8 cellular contexts compared by ENCODE assay signal in the genomic region with DNA sequence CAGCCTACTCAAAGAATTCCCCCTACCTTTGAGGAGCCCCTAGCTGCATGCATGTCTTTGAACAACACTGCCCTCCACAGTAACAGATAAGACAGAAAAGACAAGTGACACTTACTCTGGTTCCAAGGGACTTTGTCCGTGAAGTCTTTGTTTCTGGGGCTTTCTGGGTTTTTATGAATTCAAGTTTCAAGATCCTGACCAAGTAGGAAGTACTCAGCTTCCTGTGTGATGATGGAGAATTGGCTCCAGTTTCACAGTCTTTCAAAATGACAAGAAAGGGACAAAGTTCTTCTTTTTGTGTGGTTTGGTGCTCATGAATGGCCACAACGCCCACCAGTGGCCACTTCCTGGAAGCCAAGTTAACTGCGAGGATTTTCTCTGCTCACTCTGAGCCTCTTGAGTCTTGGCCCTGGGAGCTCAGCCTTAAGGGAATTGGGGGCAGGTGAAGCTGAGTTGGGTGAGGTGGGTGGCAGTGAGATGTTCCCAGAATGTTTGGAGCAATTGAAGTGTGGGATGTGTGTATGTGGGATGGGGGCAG. TPM values are rescaled to one million over a fixed set of nuclear protein-coding genes. Genes with fewer than 3 reads are reported as not detected.
A peak's percentile ranks its signal among the peaks of the same experiment; 100 is the strongest.
DNase-seq lines count a peak whose midpoint lies in the region; ATAC-seq, FAIRE-seq and TF ChIP-seq lines count a peak whose summit lies in the region.

TSS of gene CCR1 (minus strand) at position 147 of the 538 bp plus-strand sequence. CDS start 4,000 bp downstream, outside the sequence.

- H3K27ac ChIP-seq in MM.1S (ENCODE audit: low read length) = peak within 1 kb of the TSS; percentile 99
- no peak within 1 kb of the TSS for H3K27ac ChIP-seq in right cardiac atrium (ENCODE audit: low read length)
- H3K27ac ChIP-seq in small intestine (ENCODE audit: low read depth in 1 of 2, low read length in 1 of 2) = peak within 1 kb of the TSS in 1 of 2 donors; percentile 74

- CTCF ChIA-PET in activated naive CD4-positive, alpha-beta T cell treated with anti-CD3 and anti-CD28 coated beads, Interleukin-2, amount 10 ng/mL, durations not matched to agents 7 days and 5 days (lab: Charles Lee) = interaction anchor here (0.9 to 7.0 kb wide), 31 partner anchors 10 to 268 kb away, joined by 3 to 94 read pairs (median 4); partner anchors contain the start of genes CCR2, CCR5 and CXCR6

- peaks cover 48% of the 10 kb centered on the region for H3K79me2 ChIP-seq in MM.1S (ENCODE audit: low read length)

- peak within 1 kb of the TSS; percentile 14; the same call in 1 of the 2 replicates for H2AFZ ChIP-seq in MM.1S (ENCODE audit: low read length)

- H3K4me1 ChIP-seq in MM.1S (ENCODE audit: low read length) (peaks cover 70% of the 10 kb centered on the region), right cardiac atrium (ENCODE audit: control insufficient read depth, insufficient read depth, low read length) (no peaks in the 10 kb centered on the region), small intestine (ENCODE audit: control insufficient read depth in 2 of 2, insufficient read depth in 1 of 2, low read depth in 1 of 2, low read length in 1 of 2) (no peaks in the 10 kb centered on the region)

- peak within 1 kb of the TSS; percentile 94 for H3K4me3 ChIP-seq in MM.1S (ENCODE audit: low read length)
- H3K4me3 ChIP-seq in right cardiac atrium (ENCODE audit: low read length) = peak within 1 kb of the TSS; percentile 1
- no peak within 1 kb of the TSS for H3K4me3 ChIP-seq in small intestine (ENCODE audit: low read depth in 1 of 2, low read length in 2 of 2)

- H3K36me3 Mint-ChIP-seq in activated naive CD4-positive, alpha-beta T cell treated with anti-CD3 and anti-CD28 coated beads, Interleukin-2, amount 10 ng/mL, durations not matched to agents 7 days and 5 days = peaks cover 13% of the 10 kb centered on the region

- peak within 1 kb of the TSS; percentile 90 for H3K4me2 ChIP-seq in MM.1S (ENCODE audit: low read depth, low read length)

- H4K20me1 ChIP-seq in MM.1S (ENCODE audit: insufficient read depth, low read length) = no peaks in the 10 kb centered on the region

- WGBS in right cardiac atrium = 15% methylated on average over 3 of the region's 3 CpGs
- WGBS in small intestine, 3 donors = 11 to 15% (median 13%) methylated on average over 3 of the region's 3 CpGs

- H3F3A ChIP-seq in MM.1S (ENCODE audit: insufficient read depth, low read length) = peaks cover 71% of the 10 kb centered on the region

- ATAC-seq in GM21390 (IDR thresholded peaks at IDR 0.05; ENCODE audit: unreplicated experiment) = peak; percentile 68
- ATAC-seq in right cardiac atrium = peak in 1 of 2 donors; percentile 40

- no peaks in the 10 kb centered on the region for H3K9me3 ChIP-seq in MM.1S (replicated peaks; ENCODE audit: insufficient read depth, low read length)
- H3K9me3 ChIP-seq in right cardiac atrium (ENCODE audit: control insufficient read depth, low read length) = no peaks in the 10 kb centered on the region
- no peaks in the 10 kb centered on the region for H3K9me3 ChIP-seq in small intestine (ENCODE audit: control insufficient read depth, low read depth)

- FAIRE-seq in small intestine (lab: Jason Lieb, UNC) = no peak

- intact Hi-C loops in right cardiac atrium (cut with DNase I) = no loop called here

- DNase-seq in COLO829 (ENCODE audit: low spot score) (peak; percentile 51), MM.1S (peak; percentile 95), right cardiac atrium (peak; percentile 58 to 81 (median 71)), small intestine (peak; percentile 52), NCI-H1417 treated with DMSO at 0.1 percent for 48 hours (lab: John Stamatoyannopoulos, UW) (no peak), NCI-H187 treated with DMSO at 0.1 percent for 48 hours (lab: John Stamatoyannopoulos, UW) (no peak)
- peak; percentile 75 for DNase-seq in activated naive CD4-positive, alpha-beta T cell treated with anti-CD3 and anti-CD28 coated beads, Interleukin-2, amount 10 ng/mL, durations not matched to agents 7 days and 5 days

- H3K27me3 Mint-ChIP-seq in activated naive CD4-positive, alpha-beta T cell treated with anti-CD3 and anti-CD28 coated beads, Interleukin-2, amount 10 ng/mL, durations not matched to agents 7 days and 5 days = peaks cover 12% of the 10 kb centered on the region

- peak within 1 kb of the TSS; percentile 51 for H3K4me3 Mint-ChIP-seq in activated naive CD4-positive, alpha-beta T cell treated with anti-CD3 and anti-CD28 coated beads, Interleukin-2, amount 10 ng/mL, durations not matched to agents 7 days and 5 days

- peak; percentile 87 for TF ChIP-seq CTCF in MM.1S (IDR thresholded peaks at IDR 0.05; ENCODE audit: low read length)

- H3K27me3 ChIP-seq in MM.1S (replicated peaks; ENCODE audit: insufficient read depth, low read length) = no peaks in the 10 kb centered on the region
- no peaks in the 10 kb centered on the region for H3K27me3 ChIP-seq in right cardiac atrium (ENCODE audit: control insufficient read depth, insufficient read depth)
- H3K27me3 ChIP-seq in small intestine (ENCODE audit: control insufficient read depth in 2 of 2, insufficient read depth in 2 of 2, low read length in 2 of 2) = no peaks in the 10 kb centered on the region

- no peaks in the 10 kb centered on the region for H3K9me2 ChIP-seq in MM.1S (replicated peaks; ENCODE audit: insufficient read depth, low read length)

- peaks cover 11% of the 10 kb centered on the region for H3K36me3 ChIP-seq in MM.1S (replicated peaks; ENCODE audit: insufficient read depth, low read length)
- H3K36me3 ChIP-seq in small intestine (ENCODE audit: control insufficient read depth in 2 of 2, insufficient read depth in 2 of 2, low read length in 2 of 2) = no peaks in the 10 kb centered on the region

- H3K4me1 Mint-ChIP-seq in activated naive CD4-positive, alpha-beta T cell treated with anti-CD3 and anti-CD28 coated beads, Interleukin-2, amount 10 ng/mL, durations not matched to agents 7 days and 5 days = peaks cover 52% of the 10 kb centered on the region

- peak within 1 kb of the TSS; percentile 99 for H3K9ac ChIP-seq in MM.1S (ENCODE audit: low read length)

- H3K27ac Mint-ChIP-seq in activated naive CD4-positive, alpha-beta T cell treated with anti-CD3 and anti-CD28 coated beads, Interleukin-2, amount 10 ng/mL, durations not matched to agents 7 days and 5 days = peak within 1 kb of the TSS; percentile 81

- H3K9me3 Mint-ChIP-seq in activated naive CD4-positive, alpha-beta T cell treated with anti-CD3 and anti-CD28 coated beads, Interleukin-2, amount 10 ng/mL, durations not matched to agents 7 days and 5 days = no peaks in the 10 kb centered on the region

RNA-seq across cellular contexts. Expression of gene CCR1, which starts in this region (rescaled TPM):
- total RNA-seq in right cardiac atrium = 10 to 100 TPM in 1 of 4 donors, 1 to 10 TPM in 3; 4.2 to 10.7 (median 6.1) TPM
- polyA plus RNA-seq in right cardiac atrium (1.3 TPM), small intestine (1 to 10 TPM in 2 of 3 donors, under 1 TPM in 1; 0.45 to 3.6 (median 1.6) TPM)

Comparison
In these comparisons a context has a peak if more than half of its experiments do, and no peak if none do; other contexts are left out.
1. DNase-seq: peak in COLO829 (single experiment), MM.1S (single experiment), activated naive CD4-positive, alpha-beta T cell treated with anti-CD3 and anti-CD28 coated beads, Interleukin-2, amount 10 ng/mL, durations not matched to agents 7 days and 5 days (single experiment), right cardiac atrium (3 of 3) and small intestine (single experiment); none in NCI-H1417 treated with DMSO at 0.1 percent for 48 hours (single experiment) and NCI-H187 treated with DMSO at 0.1 percent for 48 hours (single experiment).
2. H3K4me3 ChIP-seq: peak in MM.1S (single experiment) and right cardiac atrium (single experiment); none in small intestine (0 of 2).